Comparison of ENCODE assay signal across 8 cellular contexts in genomic region chr10:71748671-71749191, GRCh38. TPM values are rescaled to one million over a fixed set of nuclear protein-coding genes. Genes with fewer than 3 reads are reported as not detected.
A peak's percentile ranks its signal among the peaks of the same experiment; 100 is the strongest.
DNase-seq lines count a peak whose midpoint lies in the region; ATAC-seq, FAIRE-seq and TF ChIP-seq lines count a peak whose summit lies in the region.

No MANE protein-coding gene starts in this region.

- CTCF ChIA-PET in HEK293 (lab: Yijun Ruan, JAX): interaction anchor here (0.5 to 1.3 kb wide), 2 partner anchors 9 to 404 kb away, joined by 3 read pairs; no protein-coding TSS in a partner anchor
- CTCF ChIA-PET in K562 (lab: Yijun Ruan, JAX; ENCODE audit: low intra/inter-chr PET ratio): no interaction called here
- CTCF ChIA-PET in naive thymus-derived CD4-positive, alpha-beta T cell (lab: Charles Lee): interaction anchor here (0.7 to 4.4 kb wide), 14 partner anchors 9 to 62 kb away, joined by 3 to 34 read pairs (median 4); partner anchors contain the start of gene VSIR

- peak overlapping the region; percentile 87 for H3K27ac ChIP-seq in CD4-positive, CD25-positive, alpha-beta regulatory T cell (ENCODE audit: insufficient read depth, low read length, poor library complexity, severe bottlenecking)
- H3K27ac ChIP-seq in HEK293 (ENCODE audit: extremely low read depth, low read depth, low read length) (no peak overlapping the region), K562 (ENCODE audit: extremely low read depth, low read depth, low read length) (peak overlapping the region; percentile 64; the same call in 1 of the 3 replicates), thyroid gland (peak overlapping the region; percentile 39 to 53 (median 41))
- H3K27ac ChIP-seq in naive thymus-derived CD4-positive, alpha-beta T cell (ENCODE audit: low read depth, low read length): peak overlapping the region; percentile 74

- peaks cover 100% of the 10 kb centered on the region for H3K4me1 ChIP-seq in CD4-positive, CD25-positive, alpha-beta regulatory T cell (ENCODE audit: control insufficient read depth, insufficient read depth, low read length, poor library complexity, severe bottlenecking)
- no peaks in the 10 kb centered on the region for H3K4me1 ChIP-seq in HEK293 (ENCODE audit: control insufficient read depth, insufficient read depth, low read length)
- peaks cover 68 to 82% of the 10 kb centered on the region in 2 experiments for H3K4me1 ChIP-seq in K562 (replicated peaks in 1 of 2; ENCODE audit: control insufficient read depth in 2 of 2, insufficient read depth in 2 of 2, low read length in 2 of 2)
- H3K4me1 ChIP-seq in naive thymus-derived CD4-positive, alpha-beta T cell (ENCODE audit: control insufficient read depth in 2 of 2, insufficient read depth in 2 of 2, low read length in 2 of 2): peaks cover 93 to 99% of the 10 kb centered on the region in 2 donors
- peaks cover 15 to 42% of the 10 kb centered on the region in 2 donors for H3K4me1 ChIP-seq in thyroid gland

- in situ Hi-C loops in K562 (cut with MboI): no loop called here

- TF ChIP-seq POLR2A in K562 (conservative IDR thresholded peaks at IDR 0.05) (no peak), thyroid gland (IDR thresholded peaks at IDR 0.05) (no peak)

- peak overlapping the region; percentile 47 for H3K4me3 ChIP-seq in CD4-positive, CD25-positive, alpha-beta regulatory T cell (ENCODE audit: low read depth, low read length)
- H3K4me3 ChIP-seq in HEK293 (ENCODE audit: low read depth, low read length) (no peak overlapping the region), K562 (no peak overlapping the region), thyroid gland (replicated peaks in 1 of 3) (no peak overlapping the region)
- H3K4me3 ChIP-seq in naive thymus-derived CD4-positive, alpha-beta T cell (ENCODE audit: low read length): peak overlapping the region; percentile 40

- peaks cover 26% of the 10 kb centered on the region for H3K36me3 ChIP-seq in CD4-positive, CD25-positive, alpha-beta regulatory T cell (ENCODE audit: control insufficient read depth, insufficient read depth, low read length)
- H3K36me3 ChIP-seq in HEK293 (ENCODE audit: control insufficient read depth in 2 of 2, insufficient read depth in 1 of 2, low read length in 2 of 2): no peaks in the 10 kb centered on the region
- no peaks in the 10 kb centered on the region for H3K36me3 ChIP-seq in K562 (ENCODE audit: control insufficient read depth, insufficient read depth, low read length)
- H3K36me3 ChIP-seq in naive thymus-derived CD4-positive, alpha-beta T cell (ENCODE audit: control insufficient read depth in 2 of 3, insufficient read depth in 3 of 3, low read length in 3 of 3): peaks cover 3 to 33% (median 12%) of the 10 kb centered on the region in 3 experiments
- peaks cover 0 to 8% of the 10 kb centered on the region in 2 donors for H3K36me3 ChIP-seq in thyroid gland

- peak; percentile 66 to 99 (median 86) for DNase-seq in CD4-positive, CD25-positive, alpha-beta regulatory T cell
- DNase-seq in T-helper 2 cell (peak in 4 of 5 experiments; percentile 43 to 98 (median 80)), K562 (ENCODE audit: extremely low read depth in 1 of 4, low spot score in 3 of 4) (peak; percentile 33 to 55 (median 42)), thyroid gland (peak; percentile 29 to 36), HT-29 (ENCODE audit: low spot score) (no peak), NCI-H2107 treated with DMSO at 0.1 percent for 48 hours (lab: John Stamatoyannopoulos, UW; ENCODE audit: unreplicated experiment) (no peak)
- DNase-seq in naive thymus-derived CD4-positive, alpha-beta T cell: peak; percentile 53 to 93 (median 88)

- peak overlapping the region in 1 of 2 experiments; percentile 86; a peak in 2 of 4 replicates for H3K9ac ChIP-seq in K562 (ENCODE audit: insufficient read depth in 1 of 2, low read depth in 2 of 2, low read length in 2 of 2)

- WGBS in K562 (ENCODE audit: insufficient coverage, low coverage, missing lambda C conversion rate): 12% methylated on average over 14 of the region's 15 CpGs
- WGBS in thyroid gland, 2 donors: 55 to 58% methylated on average over 12 to 14 of the region's 15 CpGs

- no peaks in the 10 kb centered on the region for H3K79me2 ChIP-seq in K562 (ENCODE audit: control insufficient read depth, insufficient read depth, low read length)

- H3K27me3 ChIP-seq in CD4-positive, CD25-positive, alpha-beta regulatory T cell (ENCODE audit: control insufficient read depth, insufficient read depth, low read length): no peaks in the 10 kb centered on the region
- H3K27me3 ChIP-seq in K562 (ENCODE audit: control insufficient read depth in 2 of 2, insufficient read depth in 2 of 2, low read length in 2 of 2): no peaks in the 10 kb centered on the region
- H3K27me3 ChIP-seq in naive thymus-derived CD4-positive, alpha-beta T cell (ENCODE audit: control insufficient read depth in 2 of 2, insufficient read depth in 2 of 2, low read length in 2 of 2): no peaks in the 10 kb centered on the region
- no peaks in the 10 kb centered on the region for H3K27me3 ChIP-seq in thyroid gland

- intact Hi-C loops in K562 (cut with micrococcal nuclease): loop anchor here (5.0 kb wide), 1 partner anchor 111 kb away; no protein-coding TSS in a partner anchor
- intact Hi-C loops in naive thymus-derived CD4-positive, alpha-beta T cell (cut with micrococcal nuclease): loop anchor here (1.0 to 10.0 kb wide), 9 partner anchors 9 to 546 kb away; partner anchors contain the start of genes VSIR (in 2 of the 2) and PSAP (in 1 of the 2)
- intact Hi-C loops in thyroid gland (cut with DNase I): no loop called here

- H3K4me1 Mint-ChIP-seq in CD4-positive, CD25-positive, alpha-beta regulatory T cell: peaks cover 11 to 98% (median 70%) of the 10 kb centered on the region in 4 donors
- peaks cover 80 to 98% (median 93%) of the 10 kb centered on the region in 7 donors for H3K4me1 Mint-ChIP-seq in naive thymus-derived CD4-positive, alpha-beta T cell

- peaks cover 3% of the 10 kb centered on the region for H3K9me1 ChIP-seq in K562 (ENCODE audit: control insufficient read depth, insufficient read depth, low read length)

- peaks cover 28% of the 10 kb centered on the region for H3K36me3 Mint-ChIP-seq in CD4-positive, CD25-positive, alpha-beta regulatory T cell
- H3K36me3 Mint-ChIP-seq in naive thymus-derived CD4-positive, alpha-beta T cell: peaks cover 6 to 61% (median 22%) of the 10 kb centered on the region in 5 donors

- POLR2A ChIA-PET in HEK293 (lab: Yijun Ruan, JAX): no interaction called here
- POLR2A ChIA-PET in K562 (lab: Yijun Ruan, JAX): interaction anchor here (0.7 to 1.8 kb wide), 5 partner anchors 8 to 24 kb away, joined by 3 to 5 read pairs (median 3); partner anchors contain the start of gene VSIR
- POLR2A ChIA-PET in naive thymus-derived CD4-positive, alpha-beta T cell (lab: Charles Lee): interaction anchor here (0.6 to 26.0 kb wide), 9 partner anchors 9 to 354 kb away, joined by 3 to 863 read pairs (median 13); partner anchors contain the start of genes C10orf105 and VSIR

- H3K4me2 ChIP-seq in K562 (ENCODE audit: insufficient read depth, low read length): no peak overlapping the region

- no peaks in the 10 kb centered on the region for H3K9me3 Mint-ChIP-seq in CD4-positive, CD25-positive, alpha-beta regulatory T cell
- H3K9me3 Mint-ChIP-seq in naive thymus-derived CD4-positive, alpha-beta T cell: peaks cover 0 to 3% (median 0%) of the 10 kb centered on the region in 11 donors

- no peak for FAIRE-seq in K562 (lab: Jason Lieb, UNC)

- peak overlapping the region; percentile 79 to 89 (median 84) for H3K4me3 Mint-ChIP-seq in CD4-positive, CD25-positive, alpha-beta regulatory T cell
- H3K4me3 Mint-ChIP-seq in naive thymus-derived CD4-positive, alpha-beta T cell: peak overlapping the region; percentile 74 to 90 (median 85)

- TF ChIP-seq CTCF in HEK293 (tag by site-specific recombination; IDR thresholded peaks at IDR 0.05): no peak
- no peak for TF ChIP-seq CTCF in K562 (IDR thresholded peaks at IDR 0.05 in 2 of 3, conservative IDR thresholded peaks at IDR 0.05 in 1 of 3; ENCODE audit: insufficient read depth in 2 of 3, low read depth in 1 of 3, low read length in 3 of 3)
- no peak for TF ChIP-seq CTCF in thyroid gland (IDR thresholded peaks at IDR 0.05)

- peak overlapping the region; percentile 79 for H2AFZ ChIP-seq in K562 (ENCODE audit: low read depth, low read length)

- BruUV-seq in K562 (replicated peaks; lab: Mats Ljungman, UMichigan): no TSS peak

- no peaks in the 10 kb centered on the region for H3K9me3 ChIP-seq in CD4-positive, CD25-positive, alpha-beta regulatory T cell (ENCODE audit: control insufficient read depth in 2 of 2, low read length in 2 of 2)
- H3K9me3 ChIP-seq in HEK293 (ENCODE audit: control insufficient read depth, insufficient read depth, low read depth, low read length): no peaks in the 10 kb centered on the region
- no peaks in the 10 kb centered on the region for H3K9me3 ChIP-seq in K562 (replicated peaks; ENCODE audit: control insufficient read depth, insufficient read depth, low read depth, low read length)
- no peaks in the 10 kb centered on the region for H3K9me3 ChIP-seq in naive thymus-derived CD4-positive, alpha-beta T cell (ENCODE audit: control insufficient read depth in 2 of 3, low read length in 3 of 3)
- H3K9me3 ChIP-seq in thyroid gland: no peaks in the 10 kb centered on the region

- no peaks in the 10 kb centered on the region for H3K27me3 Mint-ChIP-seq in CD4-positive, CD25-positive, alpha-beta regulatory T cell
- no peaks in the 10 kb centered on the region for H3K27me3 Mint-ChIP-seq in naive thymus-derived CD4-positive, alpha-beta T cell

- TF ChIP-seq RAD21 in K562 (CRISPR knock-in tag; conservative IDR thresholded peaks at IDR 0.05 in 1 of 2, IDR thresholded peaks at IDR 0.05 in 1 of 2): peak in 1 of 2 experiments; percentile 19; a peak in 1 of 4 replicates

- ATAC-seq in CD4-positive, CD25-positive, alpha-beta regulatory T cell (ENCODE audit: low read depth in 2 of 2): peak; percentile 84 to 91
- no peak; the same call in 2 of the 3 replicates for ATAC-seq in K562
- ATAC-seq in naive thymus-derived CD4-positive, alpha-beta T cell: peak; percentile 87

- TF ChIP-seq EP300 in K562 (IDR thresholded peaks at IDR 0.05; ENCODE audit: low read length): peak; percentile 16; the same call in 1 of the 2 replicates

- no peaks in the 10 kb centered on the region for H4K20me1 ChIP-seq in K562 (replicated peaks; ENCODE audit: control insufficient read depth, insufficient read depth, low read length)

- H3K27ac Mint-ChIP-seq in CD4-positive, CD25-positive, alpha-beta regulatory T cell: peak overlapping the region; percentile 98 to 100 (median 99)
- H3K27ac Mint-ChIP-seq in naive thymus-derived CD4-positive, alpha-beta T cell: peak overlapping the region; percentile 95 to 99 (median 98)

RNA-seq across cellular contexts. Expression of gene VSIR, which starts 24.6 kb away (rescaled TPM):
- 167 TPM for total RNA-seq in CD4-positive, CD25-positive, alpha-beta regulatory T cell
- 100 to 1,000 TPM; 226 to 339 (median 294) TPM for polyA plus RNA-seq in CD4-positive, CD25-positive, alpha-beta regulatory T cell
- total RNA-seq in K562 (2011; cell fraction: chromatin; rRNA removed; ENCODE audit: low replicate concordance): 4.2 and 14.4 TPM in 2 replicates
- 9.6 and 14.8 TPM in 2 replicates for total RNA-seq in K562 (2011; cell fraction: nucleolus; rRNA removed)
- 9.2 and 10.6 TPM in 2 replicates for total RNA-seq in K562 (2011; cell fraction: nucleoplasm; rRNA removed)
- total RNA-seq in K562 (2014; rRNA removed): 12.7 and 13.1 TPM in 2 replicates
- total RNA-seq in K562 (2014; rRNA removed; fragmentation: Illumina TruSeq; extraction: Trizol): 2.4 and 3.0 TPM in 2 replicates
- total RNA-seq in K562 (2015; rRNA removed; fragmentation: Illumina TruSeq; extraction: Trizol): 20.1 and 20.5 TPM in 2 replicates
- total RNA-seq in K562 (2021): 15.2 and 15.7 TPM in 2 replicates
- 6.3 and 7.9 TPM in 2 replicates for polyA plus RNA-seq in K562 (2011; rRNA removed)
- 4.8 and 19.8 TPM in 2 replicates for polyA plus RNA-seq in K562 (2011; cell fraction: cytosol; rRNA removed)
- polyA plus RNA-seq in K562 (2011; cell fraction: nucleus; rRNA removed): 7.5 and 24.7 TPM in 2 replicates
- 17.5 and 209 TPM in 2 replicates for polyA plus RNA-seq in K562 (2012)
- polyA plus RNA-seq in K562 (2014; fragmentation: Illumina TruSeq; extraction: Trizol): 12.1 and 15.1 TPM in 2 replicates
- polyA plus RNA-seq in K562 (2014; fragmentation: Nextera tagmentation; extraction: Ambion mirVana): under 1 TPM; 0.14 to 0.41 TPM
- 9.3 and 12.6 TPM in 2 replicates for polyA plus RNA-seq in K562 (2014; rRNA removed)
- polyA minus RNA-seq in K562 (2011; rRNA and poly(A)+ RNA removed): 2.1 and 6.2 TPM in 2 replicates
- 4.9 and 8.1 TPM in 2 replicates for polyA minus RNA-seq in K562 (2011; cell fraction: cytosol; rRNA and poly(A)+ RNA removed)
- polyA minus RNA-seq in K562 (2011; cell fraction: nucleus; rRNA and poly(A)+ RNA removed): 6.1 and 8.9 TPM in 2 replicates
- 100 to 1,000 TPM in 3 of 5 experiments, 10 to 100 TPM in 2; 91.1 to 271 (median 101) TPM for total RNA-seq in naive thymus-derived CD4-positive, alpha-beta T cell
- 100 to 1,000 TPM; 220 to 300 TPM for polyA plus RNA-seq in naive thymus-derived CD4-positive, alpha-beta T cell
- total RNA-seq in thyroid gland: 10 to 100 TPM; 20.0 to 27.2 (median 21.3) TPM
- total RNA-seq in HT-29 (2014; rRNA removed; shearing (Covaris generic)): 25.0 and 28.8 TPM in 2 replicates

RNA-seq across cellular contexts. Expression of gene C10orf105, which starts 29.2 kb away (rescaled TPM):
- 0.52 TPM for total RNA-seq in CD4-positive, CD25-positive, alpha-beta regulatory T cell
- polyA plus RNA-seq in CD4-positive, CD25-positive, alpha-beta regulatory T cell: under 1 TPM in 2 of 4 donors, not detected in 2; 0.05 to 0.20 TPM
- total RNA-seq in K562 (2011; cell fraction: chromatin; rRNA removed; ENCODE audit: low replicate concordance): 0.09 TPM in 1 of 2 replicates, not detected in the other
- 0.17 TPM in 1 of 2 replicates, not detected in the other for total RNA-seq in K562 (2011; cell fraction: nucleolus; rRNA removed)
- total RNA-seq in K562 (2011; cell fraction: nucleoplasm; rRNA removed): not detected in 2 replicates
- total RNA-seq in K562 (2014; rRNA removed): not detected in 2 replicates
- 0.03 and 0.04 TPM in 2 replicates for total RNA-seq in K562 (2014; rRNA removed; fragmentation: Illumina TruSeq; extraction: Trizol)
- 0.15 and 0.25 TPM in 2 replicates for total RNA-seq in K562 (2015; rRNA removed; fragmentation: Illumina TruSeq; extraction: Trizol)
- total RNA-seq in K562 (2021): 0.09 TPM in 2 replicates
- 0.04 TPM in 2 replicates for polyA plus RNA-seq in K562 (2011; rRNA removed)
- polyA plus RNA-seq in K562 (2011; cell fraction: cytosol; rRNA removed): 0.01 and 0.12 TPM in 2 replicates
- 0.10 TPM in 1 of 2 replicates, not detected in the other for polyA plus RNA-seq in K562 (2011; cell fraction: nucleus; rRNA removed)
- 0.40 and 0.58 TPM in 2 replicates for polyA plus RNA-seq in K562 (2012)
- 0.03 and 0.07 TPM in 2 replicates for polyA plus RNA-seq in K562 (2014; fragmentation: Illumina TruSeq; extraction: Trizol)
- not detected for polyA plus RNA-seq in K562 (2014; fragmentation: Nextera tagmentation; extraction: Ambion mirVana)
- polyA plus RNA-seq in K562 (2014; rRNA removed): 0.04 and 0.11 TPM in 2 replicates
- polyA minus RNA-seq in K562 (2011; rRNA and poly(A)+ RNA removed): 0.18 TPM in 1 of 2 replicates, not detected in the other
- 0.19 TPM in 1 of 2 replicates, not detected in the other for polyA minus RNA-seq in K562 (2011; cell fraction: cytosol; rRNA and poly(A)+ RNA removed)
- polyA minus RNA-seq in K562 (2011; cell fraction: nucleus; rRNA and poly(A)+ RNA removed): under 0.01 and 0.11 TPM in 2 replicates
- total RNA-seq in naive thymus-derived CD4-positive, alpha-beta T cell: 1 to 10 TPM in 1 of 5 experiments, under 1 TPM in 4; 0.13 to 1.0 (median 0.19) TPM
- polyA plus RNA-seq in naive thymus-derived CD4-positive, alpha-beta T cell: not detected
- not detected for total RNA-seq in thyroid gland
- total RNA-seq in HT-29 (2014; rRNA removed; shearing (Covaris generic)): 0.20 TPM in 1 of 2 replicates, not detected in the other

Comparison
In these comparisons a context has a peak if more than half of its experiments do, and no peak if none do; other contexts are left out.
1. DNase-seq: peak in CD4-positive, CD25-positive, alpha-beta regulatory T cell (3 of 3), T-helper 2 cell (4 of 5), K562 (4 of 4), naive thymus-derived CD4-positive, alpha-beta T cell (9 of 9) and thyroid gland (2 of 2); none in HT-29 (single experiment) and NCI-H2107 treated with DMSO at 0.1 percent for 48 hours (single experiment).
2. H3K4me3 ChIP-seq: peak in CD4-positive, CD25-positive, alpha-beta regulatory T cell (single experiment) and naive thymus-derived CD4-positive, alpha-beta T cell (single experiment); none in HEK293 (single experiment), K562 (single experiment) and thyroid gland (0 of 3).